ENCODE assay signal across 3 cellular contexts in genomic region chr13:71877280-71877653, GRCh38.
TF ChIP-seq lines count a peak whose summit lies in the region.

No MANE protein-coding gene starts in this region.

TF ChIP-seq in GM23338, 12 proteins besides CTCF, POLR2A, EP300 and RAD21:
- TF ChIP-seq NANOG (IDR thresholded peaks at IDR 0.05; ENCODE audit: borderline replicate concordance): peak; percentile 3; the same call in 1 of the 2 replicates
- TF ChIP-seq EZH2phosphoT487 (IDR thresholded peaks at IDR 0.05; ENCODE audit: unreplicated experiment): no peak
- no peak for TF ChIP-seq ZNF331 (CRISPR knock-in tag; IDR thresholded peaks at IDR 0.05; ENCODE audit: low read depth)
- TF ChIP-seq, protein P1, sequence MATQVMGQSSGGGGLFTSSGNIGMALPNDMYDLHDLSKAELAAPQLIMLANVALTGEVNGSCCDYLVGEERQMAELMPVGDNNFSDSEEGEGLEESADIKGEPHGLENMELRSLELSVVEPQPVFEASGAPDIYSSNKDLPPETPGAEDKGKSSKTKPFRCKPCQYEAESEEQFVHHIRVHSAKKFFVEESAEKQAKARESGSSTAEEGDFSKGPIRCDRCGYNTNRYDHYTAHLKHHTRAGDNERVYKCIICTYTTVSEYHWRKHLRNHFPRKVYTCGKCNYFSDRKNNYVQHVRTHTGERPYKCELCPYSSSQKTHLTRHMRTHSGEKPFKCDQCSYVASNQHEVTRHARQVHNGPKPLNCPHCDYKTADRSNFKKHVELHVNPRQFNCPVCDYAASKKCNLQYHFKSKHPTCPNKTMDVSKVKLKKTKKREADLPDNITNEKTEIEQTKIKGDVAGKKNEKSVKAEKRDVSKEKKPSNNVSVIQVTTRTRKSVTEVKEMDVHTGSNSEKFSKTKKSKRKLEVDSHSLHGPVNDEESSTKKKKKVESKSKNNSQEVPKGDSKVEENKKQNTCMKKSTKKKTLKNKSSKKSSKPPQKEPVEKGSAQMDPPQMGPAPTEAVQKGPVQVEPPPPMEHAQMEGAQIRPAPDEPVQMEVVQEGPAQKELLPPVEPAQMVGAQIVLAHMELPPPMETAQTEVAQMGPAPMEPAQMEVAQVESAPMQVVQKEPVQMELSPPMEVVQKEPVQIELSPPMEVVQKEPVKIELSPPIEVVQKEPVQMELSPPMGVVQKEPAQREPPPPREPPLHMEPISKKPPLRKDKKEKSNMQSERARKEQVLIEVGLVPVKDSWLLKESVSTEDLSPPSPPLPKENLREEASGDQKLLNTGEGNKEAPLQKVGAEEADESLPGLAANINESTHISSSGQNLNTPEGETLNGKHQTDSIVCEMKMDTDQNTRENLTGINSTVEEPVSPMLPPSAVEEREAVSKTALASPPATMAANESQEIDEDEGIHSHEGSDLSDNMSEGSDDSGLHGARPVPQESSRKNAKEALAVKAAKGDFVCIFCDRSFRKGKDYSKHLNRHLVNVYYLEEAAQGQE (IDR thresholded peaks at IDR 0.05; ENCODE audit: unreplicated experiment): no peak

TF ChIP-seq in Ishikawa, 13 proteins besides CTCF, POLR2A, EP300 and RAD21:
- TF ChIP-seq MAX (IDR thresholded peaks at IDR 0.05): peak; percentile 39; the same call in 1 of the 2 replicates
- TF ChIP-seq, protein P1 (IDR thresholded peaks at IDR 0.05; ENCODE audit: low read depth): no peak
- TF ChIP-seq ZBTB7A (IDR thresholded peaks at IDR 0.05; ENCODE audit: low read depth): no peak
- no peak for TF ChIP-seq YY1 (IDR thresholded peaks at IDR 0.05; ENCODE audit: low read depth)
- TF ChIP-seq TAF1 (IDR thresholded peaks at IDR 0.05; ENCODE audit: low read depth): no peak

TF ChIP-seq in H1, 55 proteins besides CTCF, POLR2A, EP300 and RAD21:
- TF ChIP-seq NANOG (IDR thresholded peaks at IDR 0.05; ENCODE audit: insufficient read depth, low read depth, low read length, poor library complexity, severe bottlenecking) (peak; percentile 57), BACH1 (IDR thresholded peaks at IDR 0.05; ENCODE audit: low read length) (no peak), ASH2L (IDR thresholded peaks at IDR 0.05; ENCODE audit: low read length) (peak; percentile 38), CEBPB (IDR thresholded peaks at IDR 0.05; ENCODE audit: low read depth, low read length) (no peak), TBP (IDR thresholded peaks at IDR 0.05; ENCODE audit: low read depth, low read length) (no peak), GTF2F1 (IDR thresholded peaks at IDR 0.05; ENCODE audit: borderline replicate concordance, low read depth, low read length) (no peak), TEAD4 (IDR thresholded peaks at IDR 0.05; ENCODE audit: low read depth, low read length) (peak; percentile 96), MAX (IDR thresholded peaks at IDR 0.05) (peak; percentile 79), EGR1 (IDR thresholded peaks at IDR 0.05; ENCODE audit: borderline replicate concordance, low read depth, low read length) (0 out of 2 replicates have a peak, but pooled peaks have one; percentile 36), RXRA (IDR thresholded peaks at IDR 0.05; ENCODE audit: insufficient read depth, low read depth, low read length) (no peak), HDAC2 (IDR thresholded peaks at IDR 0.05; ENCODE audit: borderline replicate concordance in 1 of 2, low read depth in 2 of 2, low read length in 2 of 2) (peak in 1 of 2 experiments; percentile 81; a peak in 2 of 4 replicates), SP1 (IDR thresholded peaks at IDR 0.05; ENCODE audit: low read depth, low read length) (peak; percentile 38; the same call in 1 of the 2 replicates)
- TF ChIP-seq, protein P2, sequence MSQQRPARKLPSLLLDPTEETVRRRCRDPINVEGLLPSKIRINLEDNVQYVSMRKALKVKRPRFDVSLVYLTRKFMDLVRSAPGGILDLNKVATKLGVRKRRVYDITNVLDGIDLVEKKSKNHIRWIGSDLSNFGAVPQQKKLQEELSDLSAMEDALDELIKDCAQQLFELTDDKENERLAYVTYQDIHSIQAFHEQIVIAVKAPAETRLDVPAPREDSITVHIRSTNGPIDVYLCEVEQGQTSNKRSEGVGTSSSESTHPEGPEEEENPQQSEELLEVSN (IDR thresholded peaks at IDR 0.05): peak; percentile 92
- TF ChIP-seq, protein P3, sequence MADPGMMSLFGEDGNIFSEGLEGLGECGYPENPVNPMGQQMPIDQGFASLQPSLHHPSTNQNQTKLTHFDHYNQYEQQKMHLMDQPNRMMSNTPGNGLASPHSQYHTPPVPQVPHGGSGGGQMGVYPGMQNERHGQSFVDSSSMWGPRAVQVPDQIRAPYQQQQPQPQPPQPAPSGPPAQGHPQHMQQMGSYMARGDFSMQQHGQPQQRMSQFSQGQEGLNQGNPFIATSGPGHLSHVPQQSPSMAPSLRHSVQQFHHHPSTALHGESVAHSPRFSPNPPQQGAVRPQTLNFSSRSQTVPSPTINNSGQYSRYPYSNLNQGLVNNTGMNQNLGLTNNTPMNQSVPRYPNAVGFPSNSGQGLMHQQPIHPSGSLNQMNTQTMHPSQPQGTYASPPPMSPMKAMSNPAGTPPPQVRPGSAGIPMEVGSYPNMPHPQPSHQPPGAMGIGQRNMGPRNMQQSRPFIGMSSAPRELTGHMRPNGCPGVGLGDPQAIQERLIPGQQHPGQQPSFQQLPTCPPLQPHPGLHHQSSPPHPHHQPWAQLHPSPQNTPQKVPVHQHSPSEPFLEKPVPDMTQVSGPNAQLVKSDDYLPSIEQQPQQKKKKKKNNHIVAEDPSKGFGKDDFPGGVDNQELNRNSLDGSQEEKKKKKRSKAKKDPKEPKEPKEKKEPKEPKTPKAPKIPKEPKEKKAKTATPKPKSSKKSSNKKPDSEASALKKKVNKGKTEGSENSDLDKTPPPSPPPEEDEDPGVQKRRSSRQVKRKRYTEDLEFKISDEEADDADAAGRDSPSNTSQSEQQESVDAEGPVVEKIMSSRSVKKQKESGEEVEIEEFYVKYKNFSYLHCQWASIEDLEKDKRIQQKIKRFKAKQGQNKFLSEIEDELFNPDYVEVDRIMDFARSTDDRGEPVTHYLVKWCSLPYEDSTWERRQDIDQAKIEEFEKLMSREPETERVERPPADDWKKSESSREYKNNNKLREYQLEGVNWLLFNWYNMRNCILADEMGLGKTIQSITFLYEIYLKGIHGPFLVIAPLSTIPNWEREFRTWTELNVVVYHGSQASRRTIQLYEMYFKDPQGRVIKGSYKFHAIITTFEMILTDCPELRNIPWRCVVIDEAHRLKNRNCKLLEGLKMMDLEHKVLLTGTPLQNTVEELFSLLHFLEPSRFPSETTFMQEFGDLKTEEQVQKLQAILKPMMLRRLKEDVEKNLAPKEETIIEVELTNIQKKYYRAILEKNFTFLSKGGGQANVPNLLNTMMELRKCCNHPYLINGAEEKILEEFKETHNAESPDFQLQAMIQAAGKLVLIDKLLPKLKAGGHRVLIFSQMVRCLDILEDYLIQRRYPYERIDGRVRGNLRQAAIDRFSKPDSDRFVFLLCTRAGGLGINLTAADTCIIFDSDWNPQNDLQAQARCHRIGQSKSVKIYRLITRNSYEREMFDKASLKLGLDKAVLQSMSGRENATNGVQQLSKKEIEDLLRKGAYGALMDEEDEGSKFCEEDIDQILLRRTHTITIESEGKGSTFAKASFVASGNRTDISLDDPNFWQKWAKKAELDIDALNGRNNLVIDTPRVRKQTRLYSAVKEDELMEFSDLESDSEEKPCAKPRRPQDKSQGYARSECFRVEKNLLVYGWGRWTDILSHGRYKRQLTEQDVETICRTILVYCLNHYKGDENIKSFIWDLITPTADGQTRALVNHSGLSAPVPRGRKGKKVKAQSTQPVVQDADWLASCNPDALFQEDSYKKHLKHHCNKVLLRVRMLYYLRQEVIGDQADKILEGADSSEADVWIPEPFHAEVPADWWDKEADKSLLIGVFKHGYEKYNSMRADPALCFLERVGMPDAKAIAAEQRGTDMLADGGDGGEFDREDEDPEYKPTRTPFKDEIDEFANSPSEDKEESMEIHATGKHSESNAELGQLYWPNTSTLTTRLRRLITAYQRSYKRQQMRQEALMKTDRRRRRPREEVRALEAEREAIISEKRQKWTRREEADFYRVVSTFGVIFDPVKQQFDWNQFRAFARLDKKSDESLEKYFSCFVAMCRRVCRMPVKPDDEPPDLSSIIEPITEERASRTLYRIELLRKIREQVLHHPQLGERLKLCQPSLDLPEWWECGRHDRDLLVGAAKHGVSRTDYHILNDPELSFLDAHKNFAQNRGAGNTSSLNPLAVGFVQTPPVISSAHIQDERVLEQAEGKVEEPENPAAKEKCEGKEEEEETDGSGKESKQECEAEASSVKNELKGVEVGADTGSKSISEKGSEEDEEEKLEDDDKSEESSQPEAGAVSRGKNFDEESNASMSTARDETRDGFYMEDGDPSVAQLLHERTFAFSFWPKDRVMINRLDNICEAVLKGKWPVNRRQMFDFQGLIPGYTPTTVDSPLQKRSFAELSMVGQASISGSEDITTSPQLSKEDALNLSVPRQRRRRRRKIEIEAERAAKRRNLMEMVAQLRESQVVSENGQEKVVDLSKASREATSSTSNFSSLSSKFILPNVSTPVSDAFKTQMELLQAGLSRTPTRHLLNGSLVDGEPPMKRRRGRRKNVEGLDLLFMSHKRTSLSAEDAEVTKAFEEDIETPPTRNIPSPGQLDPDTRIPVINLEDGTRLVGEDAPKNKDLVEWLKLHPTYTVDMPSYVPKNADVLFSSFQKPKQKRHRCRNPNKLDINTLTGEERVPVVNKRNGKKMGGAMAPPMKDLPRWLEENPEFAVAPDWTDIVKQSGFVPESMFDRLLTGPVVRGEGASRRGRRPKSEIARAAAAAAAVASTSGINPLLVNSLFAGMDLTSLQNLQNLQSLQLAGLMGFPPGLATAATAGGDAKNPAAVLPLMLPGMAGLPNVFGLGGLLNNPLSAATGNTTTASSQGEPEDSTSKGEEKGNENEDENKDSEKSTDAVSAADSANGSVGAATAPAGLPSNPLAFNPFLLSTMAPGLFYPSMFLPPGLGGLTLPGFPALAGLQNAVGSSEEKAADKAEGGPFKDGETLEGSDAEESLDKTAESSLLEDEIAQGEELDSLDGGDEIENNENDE (IDR thresholded peaks at IDR 0.05; ENCODE audit: insufficient replicate concordance, low read length): peak; percentile 89
- TF ChIP-seq, protein P4, sequence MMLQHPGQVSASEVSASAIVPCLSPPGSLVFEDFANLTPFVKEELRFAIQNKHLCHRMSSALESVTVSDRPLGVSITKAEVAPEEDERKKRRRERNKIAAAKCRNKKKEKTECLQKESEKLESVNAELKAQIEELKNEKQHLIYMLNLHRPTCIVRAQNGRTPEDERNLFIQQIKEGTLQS (IDR thresholded peaks at IDR 0.05; ENCODE audit: insufficient read depth, low read depth, low read length): no peak
